Comparison of ENCODE assay signal across 2 cellular contexts in the genomic region with DNA sequence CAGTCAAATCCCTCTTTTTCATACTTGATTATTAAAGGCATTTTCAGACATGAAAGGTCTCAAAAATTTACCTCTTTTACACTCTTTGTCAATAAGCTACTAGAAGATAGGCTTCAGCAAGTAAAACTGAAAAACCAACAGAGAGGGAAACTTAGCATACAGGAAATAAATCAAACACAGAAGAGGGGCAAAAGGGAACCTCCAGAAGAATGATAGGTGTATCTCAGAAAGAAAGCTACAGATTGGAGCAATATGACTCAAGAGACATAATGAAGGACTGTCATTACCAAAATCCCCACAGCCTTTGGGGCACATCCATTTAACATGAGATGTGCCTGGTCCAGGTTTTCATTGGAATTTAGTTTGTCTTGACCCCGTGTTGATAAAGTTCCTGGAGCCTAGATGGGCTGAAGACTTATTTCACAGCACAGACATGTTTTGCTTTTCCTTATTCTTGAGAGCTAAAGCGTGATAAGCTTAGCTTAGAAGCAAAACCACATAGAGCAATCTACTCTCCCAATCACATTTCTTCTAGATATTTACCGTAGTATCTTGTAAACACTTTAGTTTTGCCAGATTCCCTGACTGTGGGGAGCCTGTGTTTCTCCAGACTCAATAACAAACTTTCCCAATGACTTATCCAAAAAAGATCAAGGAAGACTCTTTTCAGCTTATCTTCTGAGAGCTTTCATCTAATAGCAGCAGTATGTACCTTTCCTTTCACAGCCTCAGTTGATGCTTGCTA.
TF ChIP-seq lines count a peak whose summit lies in the region.

No MANE protein-coding gene starts in this region.

TF ChIP-seq in SK-N-SH, 30 proteins besides CTCF, POLR2A, EP300 and RAD21 (continued from another document):
- TF ChIP-seq, protein P1, sequence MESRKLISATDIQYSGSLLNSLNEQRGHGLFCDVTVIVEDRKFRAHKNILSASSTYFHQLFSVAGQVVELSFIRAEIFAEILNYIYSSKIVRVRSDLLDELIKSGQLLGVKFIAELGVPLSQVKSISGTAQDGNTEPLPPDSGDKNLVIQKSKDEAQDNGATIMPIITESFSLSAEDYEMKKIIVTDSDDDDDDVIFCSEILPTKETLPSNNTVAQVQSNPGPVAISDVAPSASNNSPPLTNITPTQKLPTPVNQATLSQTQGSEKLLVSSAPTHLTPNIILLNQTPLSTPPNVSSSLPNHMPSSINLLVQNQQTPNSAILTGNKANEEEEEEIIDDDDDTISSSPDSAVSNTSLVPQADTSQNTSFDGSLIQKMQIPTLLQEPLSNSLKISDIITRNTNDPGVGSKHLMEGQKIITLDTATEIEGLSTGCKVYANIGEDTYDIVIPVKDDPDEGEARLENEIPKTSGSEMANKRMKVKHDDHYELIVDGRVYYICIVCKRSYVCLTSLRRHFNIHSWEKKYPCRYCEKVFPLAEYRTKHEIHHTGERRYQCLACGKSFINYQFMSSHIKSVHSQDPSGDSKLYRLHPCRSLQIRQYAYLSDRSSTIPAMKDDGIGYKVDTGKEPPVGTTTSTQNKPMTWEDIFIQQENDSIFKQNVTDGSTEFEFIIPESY (IDR thresholded peaks at IDR 0.05; ENCODE audit: borderline replicate concordance, low read depth) = no peak
- TF ChIP-seq FOXJ3 (CRISPR knock-in tag; IDR thresholded peaks at IDR 0.05) (no peak), FOXM1 (IDR thresholded peaks at IDR 0.05; ENCODE audit: low read depth) (no peak), EZH2phosphoT487 (IDR thresholded peaks at IDR 0.05; ENCODE audit: borderline replicate concordance, low read depth) (no peak), RFX5 (IDR thresholded peaks at IDR 0.05; ENCODE audit: low read length) (no peak), POLR2AphosphoS5 (IDR thresholded peaks at IDR 0.05; ENCODE audit: low read depth, low read length) (no peak), RCOR1 (IDR thresholded peaks at IDR 0.05; ENCODE audit: low read length) (no peak), SIN3A (IDR thresholded peaks at IDR 0.05; ENCODE audit: borderline replicate concordance, low read depth, low read length) (no peak), GATA2 (CRISPR knock-in tag; IDR thresholded peaks at IDR 0.05) (no peak), TAF1 (IDR thresholded peaks at IDR 0.05; ENCODE audit: borderline replicate concordance, low read depth, low read length) (no peak), MEF2A (IDR thresholded peaks at IDR 0.05; ENCODE audit: borderline replicate concordance, low read depth) (no peak), FOSL2 (IDR thresholded peaks at IDR 0.05; ENCODE audit: borderline replicate concordance, low read depth) (no peak), SMC3 (IDR thresholded peaks at IDR 0.05; ENCODE audit: low read depth, low read length) (no peak)
- TF ChIP-seq, protein P2, sequence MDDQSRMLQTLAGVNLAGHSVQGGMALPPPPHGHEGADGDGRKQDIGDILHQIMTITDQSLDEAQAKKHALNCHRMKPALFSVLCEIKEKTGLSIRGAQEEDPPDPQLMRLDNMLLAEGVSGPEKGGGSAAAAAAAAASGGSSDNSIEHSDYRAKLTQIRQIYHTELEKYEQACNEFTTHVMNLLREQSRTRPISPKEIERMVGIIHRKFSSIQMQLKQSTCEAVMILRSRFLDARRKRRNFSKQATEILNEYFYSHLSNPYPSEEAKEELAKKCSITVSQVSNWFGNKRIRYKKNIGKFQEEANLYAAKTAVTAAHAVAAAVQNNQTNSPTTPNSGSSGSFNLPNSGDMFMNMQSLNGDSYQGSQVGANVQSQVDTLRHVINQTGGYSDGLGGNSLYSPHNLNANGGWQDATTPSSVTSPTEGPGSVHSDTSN (IDR thresholded peaks at IDR 0.05) = no peak

TF ChIP-seq in SK-N-SH treated with all-trans-retinoic acid at 6 μM for 48 hours, 23 proteins besides CTCF, POLR2A, EP300 and RAD21 (continued from another document):
- TF ChIP-seq, protein P3, sequence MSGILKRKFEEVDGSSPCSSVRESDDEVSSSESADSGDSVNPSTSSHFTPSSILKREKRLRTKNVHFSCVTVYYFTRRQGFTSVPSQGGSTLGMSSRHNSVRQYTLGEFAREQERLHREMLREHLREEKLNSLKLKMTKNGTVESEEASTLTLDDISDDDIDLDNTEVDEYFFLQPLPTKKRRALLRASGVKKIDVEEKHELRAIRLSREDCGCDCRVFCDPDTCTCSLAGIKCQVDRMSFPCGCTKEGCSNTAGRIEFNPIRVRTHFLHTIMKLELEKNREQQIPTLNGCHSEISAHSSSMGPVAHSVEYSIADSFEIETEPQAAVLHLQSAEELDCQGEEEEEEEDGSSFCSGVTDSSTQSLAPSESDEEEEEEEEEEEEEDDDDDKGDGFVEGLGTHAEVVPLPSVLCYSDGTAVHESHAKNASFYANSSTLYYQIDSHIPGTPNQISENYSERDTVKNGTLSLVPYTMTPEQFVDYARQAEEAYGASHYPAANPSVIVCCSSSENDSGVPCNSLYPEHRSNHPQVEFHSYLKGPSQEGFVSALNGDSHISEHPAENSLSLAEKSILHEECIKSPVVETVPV (CRISPR knock-in tag; IDR thresholded peaks at IDR 0.05) = no peak
- TF ChIP-seq RARB (CRISPR knock-in tag; IDR thresholded peaks at IDR 0.05) (no peak), OSR1 (CRISPR knock-in tag; IDR thresholded peaks at IDR 0.05) (no peak), CSDC2 (CRISPR knock-in tag; IDR thresholded peaks at IDR 0.05) (no peak), TOX (CRISPR knock-in tag; IDR thresholded peaks at IDR 0.05; ENCODE audit: borderline replicate concordance) (no peak)
TF ChIP-seq in SK-N-SH treated with all-trans-retinoic acid at 6 μM for 48 hours: peak in this region for 0.
